Comparison of ENCODE assay signal across 15 cellular contexts in the genomic region with DNA sequence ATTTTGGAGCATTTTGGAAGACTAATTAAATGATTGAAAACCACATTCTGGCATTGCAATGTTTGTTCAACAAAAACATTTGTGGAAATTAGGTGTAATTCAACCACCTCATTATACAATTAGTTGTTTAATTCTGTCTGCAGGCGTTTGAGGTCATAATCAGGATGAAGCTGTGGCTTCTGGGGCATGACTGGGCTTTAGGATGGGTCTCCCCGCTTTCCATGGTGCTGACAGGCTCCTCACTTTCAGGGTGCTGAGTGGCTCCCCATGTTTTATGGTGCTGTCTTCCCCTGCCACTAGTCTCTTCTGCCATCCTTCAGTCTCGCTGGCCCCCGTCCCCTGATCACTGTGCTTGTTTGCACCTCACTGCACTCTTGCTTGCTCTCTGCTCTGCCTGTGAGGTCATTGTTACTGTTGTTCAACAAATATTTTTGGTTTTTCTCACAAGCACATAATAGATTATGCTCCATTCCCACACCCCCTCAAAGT. TPM values are rescaled to one million over a fixed set of nuclear protein-coding genes. Genes with fewer than 3 reads are reported as not detected.
DNase-seq lines count a peak whose midpoint lies in the region; ATAC-seq and TF ChIP-seq lines count a peak whose summit lies in the region.
"Had no signal": no experiment of that assay in that cellular context is flagged by ENCODE, and none has a peak within 500 bp of the region (broad histone marks: within the 10 kb centered on the region; RNA-seq: fewer than 3 reads in every experiment).

No MANE protein-coding gene starts in this region.

- peaks cover 2% of the 10 kb centered on the region for H3K9me3 Mint-ChIP-seq in activated naive CD8-positive, alpha-beta T cell treated with anti-CD3 and anti-CD28 coated beads for 36 hours
- no peaks in the 10 kb centered on the region for H3K9me3 Mint-ChIP-seq in activated naive CD8-positive, alpha-beta T cell treated with anti-CD3 and anti-CD28 coated beads, Interleukin-2, amount 50 U/mL, for 24 hours

- no peak for ATAC-seq in activated naive CD8-positive, alpha-beta T cell treated with anti-CD3 and anti-CD28 coated beads, Interleukin-2, amount 50 U/mL, for 24 hours
- ATAC-seq in GM18870 (IDR thresholded peaks at IDR 0.05; ENCODE audit: unreplicated experiment), result no peak

- CTCF ChIA-PET in HEK293 (lab: Yijun Ruan, JAX), result no interaction called here

- H3K4me3 Mint-ChIP-seq in activated naive CD8-positive, alpha-beta T cell treated with anti-CD3 and anti-CD28 coated beads for 36 hours, result no peak overlapping the region
- H3K4me3 Mint-ChIP-seq in activated naive CD8-positive, alpha-beta T cell treated with anti-CD3 and anti-CD28 coated beads, Interleukin-2, amount 50 U/mL, for 24 hours, result no peak overlapping the region
- H3K4me3 Mint-ChIP-seq: CD4-positive, alpha-beta memory T cell; H9 had no signal

- H3K4me1 Mint-ChIP-seq in activated naive CD8-positive, alpha-beta T cell treated with anti-CD3 and anti-CD28 coated beads for 36 hours, result peaks cover 26% of the 10 kb centered on the region
- peaks cover 23% of the 10 kb centered on the region for H3K4me1 Mint-ChIP-seq in activated naive CD8-positive, alpha-beta T cell treated with anti-CD3 and anti-CD28 coated beads, Interleukin-2, amount 50 U/mL, for 24 hours
- H3K4me1 Mint-ChIP-seq: H9 had no signal

- H3K27ac Mint-ChIP-seq in activated naive CD8-positive, alpha-beta T cell treated with anti-CD3 and anti-CD28 coated beads for 36 hours, result peak overlapping the region; percentile 21
- H3K27ac Mint-ChIP-seq in activated naive CD8-positive, alpha-beta T cell treated with anti-CD3 and anti-CD28 coated beads, Interleukin-2, amount 50 U/mL, for 24 hours, result no peak overlapping the region
- H3K27ac Mint-ChIP-seq: CD4-positive, alpha-beta memory T cell; H9 had no signal

- no peak overlapping the region for H3K27ac ChIP-seq in HEK293 (ENCODE audit: extremely low read depth, low read depth, low read length)
- H3K27ac ChIP-seq in VCaP, result peak overlapping the region; percentile 21; the same call in 1 of the 2 replicates
- H3K27ac ChIP-seq: C4-2B, KMS-11 had no signal

- no peak for TF ChIP-seq CTCF in HEK293 (tag by site-specific recombination; IDR thresholded peaks at IDR 0.05)
- TF ChIP-seq CTCF in VCaP (conservative IDR thresholded peaks at IDR 0.05), result no peak

- H3K27me3 Mint-ChIP-seq in activated naive CD8-positive, alpha-beta T cell treated with anti-CD3 and anti-CD28 coated beads for 36 hours, result no peaks in the 10 kb centered on the region
- H3K27me3 Mint-ChIP-seq in activated naive CD8-positive, alpha-beta T cell treated with anti-CD3 and anti-CD28 coated beads, Interleukin-2, amount 50 U/mL, for 24 hours, result no peaks in the 10 kb centered on the region

- no peaks in the 10 kb centered on the region for H3K9me3 ChIP-seq in HEK293 (ENCODE audit: control insufficient read depth, insufficient read depth, low read depth, low read length)
- H3K9me3 ChIP-seq: BE2C had no signal

- H3K36me3 Mint-ChIP-seq in activated naive CD8-positive, alpha-beta T cell treated with anti-CD3 and anti-CD28 coated beads for 36 hours, result no peaks in the 10 kb centered on the region
- no peaks in the 10 kb centered on the region for H3K36me3 Mint-ChIP-seq in activated naive CD8-positive, alpha-beta T cell treated with anti-CD3 and anti-CD28 coated beads, Interleukin-2, amount 50 U/mL, for 24 hours (ENCODE audit: low read depth)
- H3K36me3 Mint-ChIP-seq: CD4-positive, alpha-beta memory T cell had no signal

- no peak overlapping the region for H3K4me3 ChIP-seq in HEK293 (ENCODE audit: low read depth, low read length)

- H3K36me3 ChIP-seq in HEK293 (ENCODE audit: control insufficient read depth in 2 of 2, insufficient read depth in 1 of 2, low read length in 2 of 2), result no peaks in the 10 kb centered on the region
- H3K36me3 ChIP-seq: BE2C had no signal

- no peak for DNase-seq in activated naive CD8-positive, alpha-beta T cell treated with anti-CD3 and anti-CD28 coated beads for 36 hours
- DNase-seq in activated naive CD8-positive, alpha-beta T cell treated with anti-CD3 and anti-CD28 coated beads, Interleukin-2, amount 50 U/mL, for 24 hours, result no peak
- no peak for DNase-seq in SW480 (ENCODE audit: low spot score)
- no peak for DNase-seq in DMS 273 treated with DMSO at 0.1 percent for 48 hours (lab: John Stamatoyannopoulos, UW)
- DNase-seq: BE2C; CD4-positive, alpha-beta memory T cell; DMS53; GF-D8; H9 had no signal

- POLR2A ChIA-PET in HEK293 (lab: Yijun Ruan, JAX), result no interaction called here

- H3K4me1 ChIP-seq in HEK293 (ENCODE audit: control insufficient read depth, insufficient read depth, low read length), result no peaks in the 10 kb centered on the region
- H3K4me1 ChIP-seq: BE2C had no signal

TF ChIP-seq in HEK293, 187 proteins besides CTCF, POLR2A, EP300 and RAD21:
- TF ChIP-seq REST (tag by site-specific recombination; IDR thresholded peaks at IDR 0.05) (0 out of 2 replicates have a peak, but pooled peaks have one; percentile 36), GLIS2 (tag by site-specific recombination; IDR thresholded peaks at IDR 0.05) (no peak), YY2 (tag by site-specific recombination; IDR thresholded peaks at IDR 0.05) (no peak), ZNF837 (tag by site-specific recombination; IDR thresholded peaks at IDR 0.05) (no peak), ZNF792 (tag by site-specific recombination; IDR thresholded peaks at IDR 0.05) (no peak)

RNA-seq across cellular contexts. Expression of gene ZNF831, which starts 25.5 kb away (rescaled TPM):
- 1 to 10 TPM; 6.5 to 6.9 TPM for total RNA-seq in activated naive CD8-positive, alpha-beta T cell treated with anti-CD3 and anti-CD28 coated beads for 36 hours
- total RNA-seq: H9, HT-29 had no signal
